In genomic region chr3:111989061-111989678, GRCh38 we compare ENCODE assay signal across 1 cellular context.
TF ChIP-seq lines count a peak whose summit lies in the region.

No MANE protein-coding gene starts in this region.

TF ChIP-seq in H1, 55 proteins besides CTCF, POLR2A, EP300 and RAD21:
- TF ChIP-seq POU5F1 (IDR thresholded peaks at IDR 0.05; ENCODE audit: low read depth, low read length), result no peak
- no peak for TF ChIP-seq TEAD4 (IDR thresholded peaks at IDR 0.05; ENCODE audit: low read depth, low read length)
- no peak for TF ChIP-seq GTF2F1 (IDR thresholded peaks at IDR 0.05; ENCODE audit: borderline replicate concordance, low read depth, low read length)
- TF ChIP-seq NRF1 (IDR thresholded peaks at IDR 0.05; ENCODE audit: low read depth, low read length), result no peak
